1 cellular context compared by ENCODE assay signal in genomic region chr3:138458774-138459499, GRCh38.
TF ChIP-seq lines count a peak whose summit lies in the region.

No MANE protein-coding gene starts in this region.

TF ChIP-seq in GM23338, 12 proteins besides CTCF, POLR2A, EP300 and RAD21 (continued from another document):
- TF ChIP-seq CREB1 (CRISPR knock-in tag; IDR thresholded peaks at IDR 0.05; ENCODE audit: low read depth) (no peak), ZNF462 (CRISPR knock-in tag; IDR thresholded peaks at IDR 0.05) (no peak)
TF ChIP-seq in GM23338: peak in this region for 0.
